In genomic region chr13:33230178-33230881, GRCh38 we compare ENCODE assay signal across 12 cellular contexts. TPM values are rescaled to one million over a fixed set of nuclear protein-coding genes. Genes with fewer than 3 reads are reported as not detected.
DNase-seq lines count a peak whose midpoint lies in the region; ATAC-seq and TF ChIP-seq lines count a peak whose summit lies in the region.
"Had no signal": no experiment of that assay in that cellular context is flagged by ENCODE, and none has a peak within 500 bp of the region (broad histone marks: within the 10 kb centered on the region; RNA-seq: fewer than 3 reads in every experiment).

No MANE protein-coding gene starts in this region.

- WGBS in body of pancreas, 2 donors: 61% methylated on average over 6 of the region's 6 CpGs
- 62% methylated on average over 6 of the region's 6 CpGs for WGBS in right cardiac atrium
- WGBS in spleen, 5 donors: 67 to 82% (median 72%) methylated on average over 6 of the region's 6 CpGs

- H3K36me3 Mint-ChIP-seq in HFFc6 (ENCODE audit: low read depth): peaks cover 40% of the 10 kb centered on the region
- H3K36me3 Mint-ChIP-seq in activated CD4-positive, alpha-beta memory T cell treated with anti-CD3 and anti-CD28 coated beads for 36 hours: peaks cover 5% of the 10 kb centered on the region

- H3K4me3 ChIP-seq in body of pancreas (no peak overlapping the region), right cardiac atrium (ENCODE audit: low read length) (no peak overlapping the region), spleen (no peak overlapping the region)

- no peaks in the 10 kb centered on the region for H3K27me3 Mint-ChIP-seq in HFFc6 (ENCODE audit: insufficient read depth)
- H3K27me3 Mint-ChIP-seq in activated CD4-positive, alpha-beta memory T cell treated with anti-CD3 and anti-CD28 coated beads for 36 hours: peaks cover 5% of the 10 kb centered on the region

- intact Hi-C loops in body of pancreas (cut with DNase I) (no loop called here), right cardiac atrium (cut with DNase I) (loop anchor here in 3 of 4 donors (10.0 kb wide), 2 partner anchors 54 to 314 kb away; partner anchors contain the start of gene STARD13 (in 3 of the 3)), spleen (cut with DNase I; ENCODE audit: low total_unique reads) (loop anchor here (10.0 kb wide), 1 partner anchor 304 kb away; no protein-coding TSS in a partner anchor)
- intact Hi-C loops in activated CD4-positive, alpha-beta memory T cell treated with anti-CD3 and anti-CD28 coated beads for 36 hours (cut with micrococcal nuclease): no loop called here

- no peaks in the 10 kb centered on the region for H3K36me3 ChIP-seq in body of pancreas (replicated peaks in 1 of 2; ENCODE audit: insufficient read depth in 1 of 2, low read depth in 2 of 2)
- H3K36me3 ChIP-seq in spleen: peaks cover 0 to 12% (median 0%) of the 10 kb centered on the region in 6 donors

- TF ChIP-seq POLR2A in body of pancreas (IDR thresholded peaks at IDR 0.05) (no peak), spleen (IDR thresholded peaks at IDR 0.05) (no peak)

- 0 out of 2 replicates have a peak, but pooled peaks cover 9% of the 10 kb centered on the region for H3K9me3 Mint-ChIP-seq in HFFc6
- H3K9me3 Mint-ChIP-seq in activated CD4-positive, alpha-beta memory T cell treated with anti-CD3 and anti-CD28 coated beads for 36 hours: peaks cover 12% of the 10 kb centered on the region

- H3K27ac Mint-ChIP-seq in HFFc6: peak overlapping the region; percentile 93
- no peak overlapping the region for H3K27ac Mint-ChIP-seq in activated CD4-positive, alpha-beta memory T cell treated with anti-CD3 and anti-CD28 coated beads for 36 hours

- ATAC-seq in body of pancreas (no peak), right cardiac atrium (no peak), GM18498 (IDR thresholded peaks at IDR 0.05; ENCODE audit: unreplicated experiment) (no peak)

- H3K4me3 Mint-ChIP-seq in HFFc6: peak overlapping the region; percentile 78
- no peak overlapping the region for H3K4me3 Mint-ChIP-seq in activated CD4-positive, alpha-beta memory T cell treated with anti-CD3 and anti-CD28 coated beads for 36 hours

- CTCF ChIA-PET in activated CD4-positive, alpha-beta memory T cell treated with anti-CD3 and anti-CD28 coated beads for 36 hours (lab: Charles Lee): interaction anchor here (1.3 to 2.5 kb wide), 2 partner anchors 265 to 493 kb away, joined by 3 to 15 read pairs; no protein-coding TSS in a partner anchor

- POLR2A ChIA-PET in activated CD4-positive, alpha-beta memory T cell treated with anti-CD3 and anti-CD28 coated beads for 36 hours (lab: Charles Lee): interaction anchor here (1.2 kb wide), 1 partner anchor 10 kb away, joined by 3 read pairs; no protein-coding TSS in a partner anchor

- peaks cover 85% of the 10 kb centered on the region for H3K4me1 Mint-ChIP-seq in HFFc6 (ENCODE audit: low read depth)
- H3K4me1 Mint-ChIP-seq in activated CD4-positive, alpha-beta memory T cell treated with anti-CD3 and anti-CD28 coated beads for 36 hours (ENCODE audit: low read depth): peaks cover 10% of the 10 kb centered on the region

- H3K27ac ChIP-seq in body of pancreas (peak overlapping the region; percentile 54 to 80 (median 71)), right cardiac atrium (ENCODE audit: low read length) (peak overlapping the region; percentile 64), spleen (peak overlapping the region in 5 of 8 donors; percentile 12 to 54 (median 24))

- TF ChIP-seq CTCF in HFFc6 (IDR thresholded peaks at IDR 0.05) (no peak), body of pancreas (IDR thresholded peaks at IDR 0.05) (no peak), spleen (IDR thresholded peaks at IDR 0.05 in 8 of 11, conservative IDR thresholded peaks at IDR 0.05 in 3 of 11) (no peak)

- H3K9me3 ChIP-seq in body of pancreas (no peaks in the 10 kb centered on the region), right cardiac atrium (ENCODE audit: control insufficient read depth, low read length) (no peaks in the 10 kb centered on the region), spleen (peaks cover 0 to 19% (median 10%) of the 10 kb centered on the region in 8 donors)

- DNase-seq in HFFc6 (peak; percentile 69), body of pancreas (no peak), right cardiac atrium (no peak), spleen (no peak), mesenteric fat pad (ENCODE audit: low spot score) (no peak)
- no peak for DNase-seq in activated CD4-positive, CD25-positive, alpha-beta regulatory T cell treated with anti-CD3 and anti-CD28 coated beads, Interleukin-2, amount 50 U/mL, for 72 hours
- no peak for DNase-seq in activated CD4-positive, alpha-beta memory T cell treated with anti-CD3 and anti-CD28 coated beads for 36 hours
- DNase-seq: DMS153; NCI-H1930; SHP77 treated with DMSO at 0.1 percent for 48 hours; stimulated activated CD8-positive, alpha-beta memory T cell treated with anti-CD3 and anti-CD28 coated beads, Interleukin-4, amount 100 ng/mL, for 48 hours had no signal

- H3K4me1 ChIP-seq in body of pancreas (peaks cover 44% of the 10 kb centered on the region), right cardiac atrium (ENCODE audit: control insufficient read depth, insufficient read depth, low read length) (peaks cover 22% of the 10 kb centered on the region), spleen (peaks cover 0 to 31% (median 11%) of the 10 kb centered on the region in 6 donors)

- H3K27me3 ChIP-seq in body of pancreas (no peaks in the 10 kb centered on the region), right cardiac atrium (ENCODE audit: control insufficient read depth, insufficient read depth) (no peaks in the 10 kb centered on the region), spleen (replicated peaks in 1 of 7) (no peaks in the 10 kb centered on the region)

RNA-seq across cellular contexts. Expression of gene STARD13, which starts 55.2 kb away (rescaled TPM):
- total RNA-seq in HFFc6 (2021; fragmentation: NEBNext Ultra II Directional; extraction: Animal tissue kit (Norgen Biotek cat#: 25700)): 10 to 100 TPM; 27.9 to 38.3 (median 34.5) TPM
- total RNA-seq in body of pancreas: 10 to 100 TPM; 18.9 to 29.7 TPM
- total RNA-seq in right cardiac atrium: 10 to 100 TPM; 26.1 to 35.7 (median 30.7) TPM
- 9.6 TPM for polyA plus RNA-seq in right cardiac atrium
- total RNA-seq in spleen: 10 to 100 TPM; 19.2 to 58.1 (median 37.4) TPM
- polyA plus RNA-seq in spleen: 1 to 10 TPM; 1.4 to 5.2 (median 2.1) TPM
- 59.2 TPM for total RNA-seq in mesenteric fat pad
- under 1 TPM; 0.48 to 0.99 TPM for total RNA-seq in activated CD4-positive, alpha-beta memory T cell treated with anti-CD3 and anti-CD28 coated beads for 36 hours

Comparison
In these comparisons a context has a peak if more than half of its experiments do, and no peak if none do; other contexts are left out.
1. RNA of gene STARD13, which starts 55.2 kb away (total RNA-seq): 59.2 TPM in mesenteric fat pad (single experiment), 19.2 to 58.1 TPM in spleen, 27.9 to 38.3 TPM in HFFc6, 26.1 to 35.7 TPM in right cardiac atrium and 18.9 to 29.7 TPM in body of pancreas; 0.48 to 0.99 TPM in activated CD4-positive, alpha-beta memory T cell treated with anti-CD3 and anti-CD28 coated beads for 36 hours; every median in the first group is over 10 times any median in the second.
2. intact Hi-C loops: an anchor here in right cardiac atrium (10.0 kb wide) and spleen (10.0 kb wide); none called in body of pancreas and activated CD4-positive, alpha-beta memory T cell treated with anti-CD3 and anti-CD28 coated beads for 36 hours.
3. Peak in every context shown above with its lines, with median percentiles within 50 percentile points of each other: H3K27ac ChIP-seq.